8 cellular contexts compared by ENCODE assay signal in the genomic region with DNA sequence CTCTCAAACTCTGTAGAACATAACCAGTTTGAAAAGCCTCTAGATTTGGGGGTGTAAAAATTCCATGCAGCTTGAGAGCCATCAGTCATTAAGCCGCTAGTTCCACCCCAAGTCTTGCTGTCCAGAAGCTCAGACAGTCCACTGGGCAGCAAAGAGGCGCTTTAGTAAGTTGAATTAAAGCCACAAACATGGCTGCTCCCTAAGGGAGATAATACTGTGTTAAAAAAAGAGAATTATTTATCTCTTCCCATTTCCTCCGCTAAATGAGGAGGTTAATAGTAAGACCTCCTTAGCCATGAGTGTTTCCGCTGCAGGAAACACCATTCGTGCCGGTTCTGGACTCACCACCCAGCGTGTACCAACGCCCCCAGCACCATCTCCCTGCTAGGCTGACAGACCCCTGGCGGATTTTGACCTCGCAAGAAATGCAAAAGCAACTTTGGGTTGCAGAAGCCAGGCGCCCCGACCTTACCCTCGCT. TPM values are rescaled to one million over a fixed set of nuclear protein-coding genes. Genes with fewer than 3 reads are reported as not detected.
DNase-seq lines count a peak whose midpoint lies in the region; ATAC-seq and TF ChIP-seq lines count a peak whose summit lies in the region.

No MANE protein-coding gene starts in this region.

- peaks cover 55% of the 10 kb centered on the region for H3K79me2 ChIP-seq in mammary epithelial cell (ENCODE audit: insufficient read depth, low read length)

- H4K20me1 ChIP-seq in mammary epithelial cell (ENCODE audit: insufficient read depth, low read length) = no peaks in the 10 kb centered on the region

- intact Hi-C loops in mammary epithelial cell (cut with micrococcal nuclease) = loop anchor here (1.0 to 10.0 kb wide), 6 partner anchors 68 to 689 kb away; a partner anchor contains a TSS

- under 1% methylated on average over 8 of the region's 13 CpGs for WGBS in mammary epithelial cell (ENCODE audit: low coverage, missing lambda C conversion rate)

- peaks cover 38% of the 10 kb centered on the region for H3K4me1 ChIP-seq in mammary epithelial cell (ENCODE audit: insufficient read depth, low read length)

- CTCF ChIA-PET in mammary epithelial cell (lab: Charles Lee; ENCODE audit: low non-redundant PET) = interaction anchor here (0.7 to 1.3 kb wide), 4 partner anchors 9 to 586 kb away, joined by 3 to 9 read pairs (median 6); no protein-coding TSS in a partner anchor

- dilution Hi-C loops in mammary epithelial cell (cut with HindIII; ENCODE audit: low sequenced_read_pairs) = no loop called here

- no peaks in the 10 kb centered on the region for H3K36me3 ChIP-seq in mammary epithelial cell (ENCODE audit: insufficient read depth, low read length)

- ATAC-seq in HG02610 (IDR thresholded peaks at IDR 0.05; ENCODE audit: unreplicated experiment) = peak; percentile 4
- ATAC-seq in stimulated activated naive CD8-positive, alpha-beta T cell treated with anti-CD3 and anti-CD28 coated beads, Interleukin-15, Interleukin-2, amounts not matched to agents 100 U/mL and 50 U/mL, for 24 hours = peak; percentile 7

- no peaks in the 10 kb centered on the region for H3K9me3 ChIP-seq in mammary epithelial cell (replicated peaks; ENCODE audit: insufficient read depth, low read length)

- BruUV-seq in mammary epithelial cell (replicated peaks; lab: Mats Ljungman, UMichigan) = no TSS peak

- H3K9ac ChIP-seq in mammary epithelial cell (ENCODE audit: insufficient read depth, low read length) = peak overlapping the region; percentile 94

- H3K4me2 ChIP-seq in mammary epithelial cell (ENCODE audit: insufficient read depth, low read depth, low read length) = peak overlapping the region; percentile 95

- in situ Hi-C loops in G401 (cut with HindIII; ENCODE audit: low sequenced_read_pairs) = no loop called here
- in situ Hi-C loops in mammary epithelial cell (cut with MboI; ENCODE audit: low sequenced_read_pairs in 2 of 2) = no loop called here

- peak overlapping the region; percentile 73 to 97 (median 96) for H3K4me3 ChIP-seq in mammary epithelial cell (replicated peaks in 1 of 3; ENCODE audit: insufficient read depth in 1 of 3, low read depth in 2 of 3, low read length in 3 of 3)

- H3K27ac ChIP-seq in 22Rv1 (peak overlapping the region; percentile 68), mammary epithelial cell (ENCODE audit: insufficient read depth, low read depth, low read length) (peak overlapping the region; percentile 98)

- DNase-seq in G401 (ENCODE audit: low spot score) (peak; percentile 70), NCI-H2196 (lab: John Stamatoyannopoulos, UW; ENCODE audit: unreplicated experiment) (peak; percentile 84), mammary epithelial cell (peak; percentile 30), left kidney (ENCODE audit: low read depth, low spot score) (peak; percentile 55), GF-D8 (lab: John Stamatoyannopoulos, UW) (no peak)
- DNase-seq in stimulated activated naive CD8-positive, alpha-beta T cell treated with anti-CD3 and anti-CD28 coated beads, Interleukin-15, Interleukin-2, amounts not matched to agents 100 U/mL and 50 U/mL, for 24 hours = no peak

- H3K27me3 ChIP-seq in mammary epithelial cell (ENCODE audit: insufficient read depth, low read length) = no peaks in the 10 kb centered on the region

- H2AFZ ChIP-seq in mammary epithelial cell (ENCODE audit: low read depth, low read length) = peak overlapping the region; percentile 79

- no peak for TF ChIP-seq CTCF in 22Rv1 (IDR thresholded peaks at IDR 0.05)
- TF ChIP-seq CTCF in mammary epithelial cell (conservative IDR thresholded peaks at IDR 0.05 in 1 of 2, IDR thresholded peaks at IDR 0.05 in 1 of 2; ENCODE audit: extremely low read depth in 1 of 2, insufficient read depth in 1 of 2, low read depth in 1 of 2, low read length in 2 of 2) = no peak

RNA-seq across cellular contexts. Expression of a gene that starts 0.5 kb away (rescaled TPM):
- 105 and 126 TPM in 2 replicates for total RNA-seq in G401 (2014; rRNA removed; shearing (Covaris generic))
- total RNA-seq in mammary epithelial cell = 100 to 1,000 TPM; 182 to 298 TPM
- polyA plus RNA-seq in mammary epithelial cell = 279 TPM
- 752 TPM for polyA minus RNA-seq in mammary epithelial cell

RNA-seq across cellular contexts. Expression of a gene that starts 8.7 kb away (rescaled TPM):
- total RNA-seq in G401 (2014; rRNA removed; shearing (Covaris generic)) = 46.5 and 75.4 TPM in 2 replicates
- 100 to 1,000 TPM in 1 of 2 donors, 10 to 100 TPM in 1; 81.0 to 120 TPM for total RNA-seq in mammary epithelial cell
- 55.8 TPM for polyA plus RNA-seq in mammary epithelial cell
- polyA minus RNA-seq in mammary epithelial cell = 39.1 TPM

Comparison
In these comparisons a context has a peak if more than half of its experiments do, and no peak if none do; other contexts are left out.
1. DNase-seq: peak in G401 (single experiment), NCI-H2196 (single experiment), mammary epithelial cell (single experiment) and left kidney (single experiment); none in stimulated activated naive CD8-positive, alpha-beta T cell treated with anti-CD3 and anti-CD28 coated beads, Interleukin-15, Interleukin-2, amounts not matched to agents 100 U/mL and 50 U/mL, for 24 hours (single experiment) and GF-D8 (single experiment).